ENCODE assay signal across 8 cellular contexts in the genomic region with DNA sequence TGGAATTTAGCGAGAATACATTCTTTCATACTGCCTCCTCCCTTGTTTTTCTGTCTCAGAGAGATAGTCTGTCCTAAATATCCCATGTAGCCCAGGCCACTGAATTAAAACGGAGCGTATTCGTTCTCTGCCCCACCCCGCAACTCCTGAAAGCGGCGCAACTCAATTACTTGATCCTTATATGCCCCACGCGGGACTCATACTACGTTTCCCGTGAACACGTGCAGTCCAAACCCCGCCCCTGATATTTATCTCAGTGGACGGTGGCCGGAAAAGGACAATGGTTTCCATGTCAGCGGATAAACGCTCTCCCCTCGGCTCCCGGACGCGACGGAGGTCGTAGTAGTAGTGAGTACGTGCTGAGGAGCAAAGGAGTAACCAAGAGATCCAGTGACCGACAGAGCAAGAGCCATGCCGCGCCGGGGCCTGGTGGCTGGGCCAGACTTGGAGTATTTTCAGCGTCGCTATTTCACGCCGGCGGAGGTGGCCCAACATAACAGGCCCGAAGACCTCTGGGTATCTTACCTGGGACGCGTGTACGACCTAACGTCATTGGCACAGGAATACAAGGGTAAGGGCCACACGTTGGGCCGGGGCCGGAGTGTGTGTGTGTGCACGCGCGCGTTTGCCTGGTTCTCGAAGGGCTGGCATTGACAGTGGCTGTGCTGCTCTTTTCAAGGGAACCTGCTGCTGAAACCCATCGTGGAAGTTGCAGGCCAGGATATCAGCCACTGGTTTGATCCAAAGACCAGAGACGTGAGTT. TPM values are rescaled to one million over a fixed set of nuclear protein-coding genes. Genes with fewer than 3 reads are reported as not detected.
DNase-seq lines count a peak whose midpoint lies in the region; TF ChIP-seq lines count a peak whose summit lies in the region.

A gene with protein sequence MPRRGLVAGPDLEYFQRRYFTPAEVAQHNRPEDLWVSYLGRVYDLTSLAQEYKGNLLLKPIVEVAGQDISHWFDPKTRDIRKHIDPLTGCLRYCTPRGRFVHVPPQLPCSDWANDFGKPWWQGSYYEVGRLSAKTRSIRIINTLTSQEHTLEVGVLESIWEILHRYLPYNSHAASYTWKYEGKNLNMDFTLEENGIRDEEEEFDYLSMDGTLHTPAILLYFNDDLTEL (plus strand): TSS at position 280 of the 763 bp plus-strand sequence. CDS start 132 bp downstream, at position 412.

- intact Hi-C loops in thyroid gland (cut with DNase I), result loop anchor here (5.0 kb wide), 1 partner anchor 36 kb away; no protein-coding TSS in a partner anchor

- H3K9me3 ChIP-seq in SJCRH30 (replicated peaks) (no peaks in the 10 kb centered on the region), osteoblast (ENCODE audit: low read depth, low read length) (no peaks in the 10 kb centered on the region), thyroid gland (no peaks in the 10 kb centered on the region)

- H3K9me3 Mint-ChIP-seq in glutamatergic neuron (ENCODE audit: unreplicated experiment), result peaks cover 9% of the 10 kb centered on the region

- peak; percentile 88 for DNase-seq in Daoy (ENCODE audit: low read depth)
- peak; percentile 78 for DNase-seq in GOT3 (lab: John Stamatoyannopoulos, UW)
- peak; percentile 87 for DNase-seq in LNCaP clone FGC (ENCODE audit: low read depth)
- peak; percentile 86 to 89 for DNase-seq in SJCRH30
- DNase-seq in activated naive CD4-positive, alpha-beta T cell treated with Interleukin-2 at 50 U/mL for 16 hours, result peak; percentile 90
- DNase-seq in glutamatergic neuron, result peak; percentile 83
- peak; percentile 93 for DNase-seq in osteoblast (ENCODE audit: insufficient read length, low spot score, missing footprints)
- DNase-seq in thyroid gland, result peak; percentile 93

- H3K4me2 ChIP-seq in osteoblast (ENCODE audit: insufficient read depth, low read length), result peak within 1 kb of the TSS; percentile 83

- H3K27ac ChIP-seq in SJCRH30 (peak within 1 kb of the TSS; percentile 94), osteoblast (ENCODE audit: low read depth, low read length) (peak within 1 kb of the TSS; percentile 86), thyroid gland (peak within 1 kb of the TSS; percentile 68 to 92 (median 88))

- peaks cover 24% of the 10 kb centered on the region for H3K79me2 ChIP-seq in osteoblast (ENCODE audit: insufficient read depth, low read length)

- H4K20me1 ChIP-seq in osteoblast (ENCODE audit: insufficient read depth, low read length), result peaks cover 9% of the 10 kb centered on the region

- peaks cover 14% of the 10 kb centered on the region for H3K27me3 Mint-ChIP-seq in glutamatergic neuron (ENCODE audit: unreplicated experiment)

- H3K36me3 Mint-ChIP-seq in glutamatergic neuron (ENCODE audit: unreplicated experiment), result no peaks in the 10 kb centered on the region

- H3K27ac Mint-ChIP-seq in glutamatergic neuron (ENCODE audit: unreplicated experiment), result no peak within 1 kb of the TSS

- peak within 1 kb of the TSS; percentile 95 for H2AFZ ChIP-seq in osteoblast (ENCODE audit: low read length)

- WGBS in thyroid gland, 2 donors, result 2 to 3% methylated on average over 39 to 41 of the region's 48 CpGs

- H3K36me3 ChIP-seq in SJCRH30 (peaks cover 3% of the 10 kb centered on the region; the same call in 1 of the 2 replicates), osteoblast (ENCODE audit: insufficient read depth, low read length) (peaks cover 10% of the 10 kb centered on the region), thyroid gland (peaks cover 3 to 8% of the 10 kb centered on the region in 2 donors)

- H3K4me1 ChIP-seq in SJCRH30 (0 out of 2 replicates have a peak, but pooled peaks cover 3% of the 10 kb centered on the region), osteoblast (ENCODE audit: insufficient read depth, low read length) (peaks cover 29% of the 10 kb centered on the region), thyroid gland (peaks cover 22 to 28% of the 10 kb centered on the region in 2 donors)

- no peaks in the 10 kb centered on the region for H3K27me3 ChIP-seq in SJCRH30
- no peaks in the 10 kb centered on the region for H3K27me3 ChIP-seq in osteoblast (ENCODE audit: insufficient read depth, low read length)
- H3K27me3 ChIP-seq in thyroid gland, result no peaks in the 10 kb centered on the region

- H3K4me1 Mint-ChIP-seq in glutamatergic neuron (ENCODE audit: low read depth, unreplicated experiment), result peaks cover 16% of the 10 kb centered on the region

- TF ChIP-seq CTCF in LNCaP clone FGC (IDR thresholded peaks at IDR 0.05; ENCODE audit: control insufficient read depth, extremely low read depth, insufficient read depth) (no peak), glutamatergic neuron (IDR thresholded peaks at IDR 0.05; ENCODE audit: partially characterized antibody, unreplicated experiment) (no peak), osteoblast (IDR thresholded peaks at IDR 0.05; ENCODE audit: extremely low read depth, low read depth, low read length) (no peak), thyroid gland (IDR thresholded peaks at IDR 0.05) (peak in 1 of 6 experiments; percentile 4)

- H3K4me3 Mint-ChIP-seq in glutamatergic neuron (ENCODE audit: unreplicated experiment), result no peak within 1 kb of the TSS

- H3K4me3 ChIP-seq in LNCaP clone FGC (ENCODE audit: low read depth, low read length), result peak within 1 kb of the TSS; percentile 63
- H3K4me3 ChIP-seq in SJCRH30, result peak within 1 kb of the TSS; percentile 71
- H3K4me3 ChIP-seq in osteoblast (ENCODE audit: insufficient read depth, low read length), result peak within 1 kb of the TSS; percentile 83
- peak within 1 kb of the TSS; percentile 41 to 93 (median 50) for H3K4me3 ChIP-seq in thyroid gland (replicated peaks in 1 of 3)

- TF ChIP-seq POLR2A in thyroid gland (IDR thresholded peaks at IDR 0.05), result peak in 1 of 2 donors; percentile 30

RNA-seq across cellular contexts. Expression of the gene that starts here (rescaled TPM):
- total RNA-seq in Daoy (2014; rRNA removed; shearing (Covaris generic)), result 5.5 and 6.7 TPM in 2 replicates
- total RNA-seq in SJCRH30 (2014; rRNA removed; shearing (Covaris generic)), result 3.5 and 5.3 TPM in 2 replicates
- total RNA-seq in glutamatergic neuron (ENCODE audit: unreplicated experiment) (9.2 TPM), osteoblast (8.3 and 10.5 TPM in 2 replicates), thyroid gland (10 to 100 TPM; 14.9 to 29.5 (median 23.5) TPM)

Comparison
In these comparisons a context has a peak if more than half of its experiments do, and no peak if none do; other contexts are left out.
1. Peak in every context shown above with its lines: DNase-seq, H3K4me3 ChIP-seq and H3K27ac ChIP-seq.